Comparison of ENCODE assay signal across 15 cellular contexts in the genomic region with DNA sequence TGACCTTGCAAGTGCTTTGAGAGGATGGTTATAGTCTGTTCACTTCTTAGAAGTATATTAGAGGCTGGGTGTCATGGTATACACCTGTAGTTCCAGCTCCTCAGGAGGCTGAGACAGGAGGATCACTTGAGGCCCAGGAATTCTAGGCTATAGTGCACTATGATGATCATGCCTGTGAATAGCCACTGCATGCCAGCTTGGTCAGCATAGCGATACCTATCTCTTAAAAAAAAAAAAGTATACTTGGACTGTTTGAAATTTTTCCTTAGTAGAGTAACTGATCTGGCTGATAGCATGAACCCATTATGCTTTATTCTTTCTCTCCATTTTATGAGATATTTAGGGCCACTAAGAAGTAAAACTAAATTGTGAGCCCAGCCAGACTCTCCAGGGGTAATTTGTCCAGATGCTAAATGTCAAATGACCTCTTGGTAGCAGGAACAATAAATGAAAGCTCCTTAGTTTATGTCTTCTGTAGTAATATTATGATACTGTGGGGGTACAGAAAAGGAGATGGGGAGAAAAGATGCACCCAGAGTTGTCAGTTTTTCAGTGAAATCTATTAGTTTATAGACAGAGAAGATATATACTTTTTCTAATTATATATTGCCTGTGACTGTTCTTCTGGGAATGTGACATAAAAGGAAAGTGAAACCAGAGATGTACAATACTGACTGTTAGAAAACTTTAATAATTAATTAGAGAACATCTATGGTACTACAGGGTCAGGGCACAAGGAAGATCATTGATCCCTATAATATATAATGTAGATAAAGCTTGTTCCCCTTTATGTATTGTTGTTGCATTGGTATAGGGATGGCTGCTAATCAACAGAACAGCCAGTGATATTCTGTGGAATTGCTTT.
DNase-seq lines count a peak whose midpoint lies in the region; ATAC-seq, FAIRE-seq and TF ChIP-seq lines count a peak whose summit lies in the region.
"Had no signal": no experiment of that assay in that cellular context is flagged by ENCODE, and none has a peak within 500 bp of the region (broad histone marks: within the 10 kb centered on the region; RNA-seq: fewer than 3 reads in every experiment).

No MANE protein-coding gene starts in this region.

- H3K9me3 ChIP-seq in OCI-LY3 (ENCODE audit: insufficient read depth, low read length) (no peaks in the 10 kb centered on the region), right lobe of liver (no peaks in the 10 kb centered on the region), Karpas-422 (ENCODE audit: low read length) (no peaks in the 10 kb centered on the region), adrenal gland (replicated peaks in 1 of 3) (no peaks in the 10 kb centered on the region)
- H3K9me3 ChIP-seq: heart right ventricle had no signal

- H2AFZ ChIP-seq in OCI-LY3 (ENCODE audit: low read depth, low read length) (no peak overlapping the region), Karpas-422 (ENCODE audit: low read length) (no peak overlapping the region)

- no peak overlapping the region for H3K4me3 ChIP-seq in OCI-LY3 (ENCODE audit: low read length)
- no peak overlapping the region for H3K4me3 ChIP-seq in right lobe of liver
- no peak overlapping the region for H3K4me3 ChIP-seq in Karpas-422 (ENCODE audit: low read length)
- peak overlapping the region in 1 of 4 donors; percentile 7 for H3K4me3 ChIP-seq in adrenal gland
- H3K4me3 ChIP-seq: lung had no signal

- H3K4me1 ChIP-seq in OCI-LY3 (ENCODE audit: low read length), result peaks cover 22% of the 10 kb centered on the region
- H3K4me1 ChIP-seq in right lobe of liver, result peaks cover 0 to 15% (median 0%) of the 10 kb centered on the region in 4 donors
- no peaks in the 10 kb centered on the region for H3K4me1 ChIP-seq in Karpas-422 (ENCODE audit: low read length)
- H3K4me1 ChIP-seq in adrenal gland (replicated peaks in 1 of 2), result peaks cover 6 to 27% of the 10 kb centered on the region in 2 donors

- WGBS in right lobe of liver (ENCODE audit: insufficient coverage, low coverage, low lambda C conversion rate, missing lambda C conversion rate), result 80% methylated on average over 1 of the region's 1 CpG
- WGBS in adrenal gland, 4 donors, result 80 to 95% (median 85%) methylated on average over 1 of the region's 1 CpG

- H3K27ac ChIP-seq in OCI-LY3 (ENCODE audit: low read length) (no peak overlapping the region), right lobe of liver (peak overlapping the region; percentile 53 to 54 (median 54)), Karpas-422 (ENCODE audit: low read length) (no peak overlapping the region), adrenal gland (peak overlapping the region in 2 of 5 donors; percentile 39)
- H3K27ac ChIP-seq: WERI-Rb-1 had no signal

- H3K36me3 ChIP-seq in OCI-LY3 (replicated peaks; ENCODE audit: low read depth, low read length) (no peaks in the 10 kb centered on the region), right lobe of liver (no peaks in the 10 kb centered on the region), Karpas-422 (ENCODE audit: insufficient read depth, low read length) (no peaks in the 10 kb centered on the region), adrenal gland (replicated peaks in 1 of 2) (no peaks in the 10 kb centered on the region)
- H3K36me3 ChIP-seq: heart right ventricle, WERI-Rb-1 had no signal

- H3K9me2 ChIP-seq in Karpas-422 (replicated peaks; ENCODE audit: insufficient read depth, low read length), result no peaks in the 10 kb centered on the region

- H4K20me1 ChIP-seq in OCI-LY3 (ENCODE audit: insufficient read depth, low read length), result no peaks in the 10 kb centered on the region
- H4K20me1 ChIP-seq in Karpas-422 (ENCODE audit: insufficient read depth, low read depth, low read length), result 0 out of 2 replicates have a peak, but pooled peaks cover 7% of the 10 kb centered on the region

- DNase-seq in GM18507 (ENCODE audit: extremely low spot score, insufficient read length, low read depth) (peak; percentile 5), right lobe of liver (no peak), Karpas-422 (no peak), adrenal gland (no peak), NCI-H2196 (lab: John Stamatoyannopoulos, UW; ENCODE audit: unreplicated experiment) (no peak)
- DNase-seq: activated CD8-positive, alpha-beta memory T cell treated with anti-CD3 and anti-CD28 coated beads, Interleukin-2, amount 50 U/mL, for 48 hours; NCI-H2081; stimulated activated naive CD8-positive, alpha-beta T cell treated with anti-CD3 and anti-CD28 coated beads, Interleukin-15, amount 100 ng/mL, for 72 hours; WERI-Rb-1 had no signal

- no peak overlapping the region for H3K9ac ChIP-seq in OCI-LY3 (ENCODE audit: low read length)
- no peak overlapping the region for H3K9ac ChIP-seq in Karpas-422 (ENCODE audit: low read length)

- peak; percentile 36 for FAIRE-seq in GM18507 (lab: Jason Lieb, UNC)
- FAIRE-seq: colon had no signal

- H3K27me3 ChIP-seq in OCI-LY3 (ENCODE audit: low read depth, low read length), result no peaks in the 10 kb centered on the region
- no peaks in the 10 kb centered on the region for H3K27me3 ChIP-seq in right lobe of liver
- H3K27me3 ChIP-seq in Karpas-422 (ENCODE audit: low read length), result no peaks in the 10 kb centered on the region
- H3K27me3 ChIP-seq in adrenal gland, result no peaks in the 10 kb centered on the region
- H3K27me3 ChIP-seq: heart right ventricle had no signal

- ATAC-seq in GM21786 (IDR thresholded peaks at IDR 0.05; ENCODE audit: unreplicated experiment) (peak; percentile 63), right lobe of liver (peak; percentile 52 to 88 (median 64)), GM18858 (IDR thresholded peaks at IDR 0.05; ENCODE audit: unreplicated experiment) (no peak)
- ATAC-seq: stimulated activated naive CD8-positive, alpha-beta T cell treated with anti-CD3 and anti-CD28 coated beads, Interleukin-15, amount 100 ng/mL, for 72 hours had no signal

- intact Hi-C loops in right lobe of liver (cut with DNase I), result no loop called here
- intact Hi-C loops in adrenal gland (cut with DNase I), result no loop called here

- peak overlapping the region; percentile 28 for H3K4me2 ChIP-seq in OCI-LY3 (ENCODE audit: low read length)
- no peak overlapping the region for H3K4me2 ChIP-seq in Karpas-422 (ENCODE audit: low read depth, low read length, poor library complexity, severe bottlenecking)

- TF ChIP-seq POLR2A in right lobe of liver (IDR thresholded peaks at IDR 0.05), result no peak
- no peak for TF ChIP-seq POLR2A in adrenal gland (IDR thresholded peaks at IDR 0.05)

- TF ChIP-seq CTCF in OCI-LY3 (IDR thresholded peaks at IDR 0.05; ENCODE audit: low read depth, low read length), result no peak
- TF ChIP-seq CTCF in right lobe of liver (IDR thresholded peaks at IDR 0.05), result no peak
- no peak for TF ChIP-seq CTCF in adrenal gland (IDR thresholded peaks at IDR 0.05)

- H3K79me2 ChIP-seq in OCI-LY3 (ENCODE audit: low read length) (no peaks in the 10 kb centered on the region), Karpas-422 (ENCODE audit: low read length) (no peaks in the 10 kb centered on the region)

Comparison
In these comparisons a context has a peak if more than half of its experiments do, and no peak if none do; other contexts are left out.
1. H3K27ac ChIP-seq: peak in right lobe of liver (3 of 3); none in OCI-LY3 (single experiment) and Karpas-422 (single experiment).